ENCODE assay signal across 25 cellular contexts in genomic region chr19:5263615-5264014, GRCh38.
"Had no signal": no experiment of that assay in that cellular context is flagged by ENCODE, and none has a peak within 500 bp of the region (broad histone marks: within the 10 kb centered on the region; RNA-seq: fewer than 3 reads in every experiment).

No MANE protein-coding gene starts in this region.

- H3K4me3 Mint-ChIP-seq: activated B cell treated with CpG ODN at 0.5 μM for 24 hours; activated CD4-positive, alpha-beta memory T cell treated with anti-CD3 and anti-CD28 coated beads, Interleukin-2, amount 10 ng/mL, durations not matched to agents 7 days and 5 days; activated CD4-positive, alpha-beta T cell treated with anti-CD3 and anti-CD28 coated beads, Interleukin-2, amount 10 ng/mL, durations not matched to agents 7 days and 5 days; activated naive CD4-positive, alpha-beta T cell treated with anti-CD3 and anti-CD28 coated beads, Interleukin-2, amount 10 ng/mL, durations not matched to agents 7 days and 5 days; activated naive CD8-positive, alpha-beta T cell treated with anti-CD3 and anti-CD28 coated beads for 36 hours; activated T-helper 17 cell treated with anti-CD3 and anti-CD28 coated beads, Interleukin-2, amount 50 U/mL, for 72 hours; T-helper 1 cell treated with Interleukin-12 subunit alpha and Interleukin-12 subunit beta and Interleukin-4 antibody, amounts not matched to agents 30 μg/mL and 1 μg/mL, for 36 hours had no signal

- H3K27me3 Mint-ChIP-seq: activated B cell treated with CpG ODN at 0.5 μM for 24 hours; activated CD4-positive, alpha-beta memory T cell treated with anti-CD3 and anti-CD28 coated beads, Interleukin-2, amount 10 ng/mL, durations not matched to agents 7 days and 5 days; activated CD4-positive, alpha-beta T cell treated with anti-CD3 and anti-CD28 coated beads, Interleukin-2, amount 10 ng/mL, durations not matched to agents 7 days and 5 days; activated naive CD4-positive, alpha-beta T cell treated with anti-CD3 and anti-CD28 coated beads, Interleukin-2, amount 10 ng/mL, durations not matched to agents 7 days and 5 days; activated naive CD8-positive, alpha-beta T cell treated with anti-CD3 and anti-CD28 coated beads for 36 hours; activated T-helper 17 cell treated with anti-CD3 and anti-CD28 coated beads, Interleukin-2, amount 50 U/mL, for 72 hours had no signal

- H3K4me1 ChIP-seq: SJCRH30 had no signal

- H3K4me1 Mint-ChIP-seq: activated B cell treated with CpG ODN at 0.5 μM for 24 hours; activated CD4-positive, alpha-beta memory T cell treated with anti-CD3 and anti-CD28 coated beads, Interleukin-2, amount 10 ng/mL, durations not matched to agents 7 days and 5 days; activated CD4-positive, alpha-beta T cell treated with anti-CD3 and anti-CD28 coated beads, Interleukin-2, amount 10 ng/mL, durations not matched to agents 7 days and 5 days; activated naive CD4-positive, alpha-beta T cell treated with anti-CD3 and anti-CD28 coated beads, Interleukin-2, amount 10 ng/mL, durations not matched to agents 7 days and 5 days; activated naive CD8-positive, alpha-beta T cell treated with anti-CD3 and anti-CD28 coated beads for 36 hours; activated T-helper 17 cell treated with anti-CD3 and anti-CD28 coated beads, Interleukin-2, amount 50 U/mL, for 72 hours had no signal

- H3K27me3 ChIP-seq: brain microvascular endothelial cell, cardiac muscle cell, SJCRH30 had no signal

- H3K4me2 ChIP-seq: KMS-11, SK-N-SH had no signal

- H3K9me3 Mint-ChIP-seq: activated B cell treated with CpG ODN at 0.5 μM for 24 hours; activated CD4-positive, alpha-beta memory T cell treated with anti-CD3 and anti-CD28 coated beads, Interleukin-2, amount 10 ng/mL, durations not matched to agents 7 days and 5 days; activated CD4-positive, alpha-beta T cell treated with anti-CD3 and anti-CD28 coated beads, Interleukin-2, amount 10 ng/mL, durations not matched to agents 7 days and 5 days; activated naive CD4-positive, alpha-beta T cell treated with anti-CD3 and anti-CD28 coated beads, Interleukin-2, amount 10 ng/mL, durations not matched to agents 7 days and 5 days; activated naive CD8-positive, alpha-beta T cell treated with anti-CD3 and anti-CD28 coated beads for 36 hours; activated T-helper 17 cell treated with anti-CD3 and anti-CD28 coated beads, Interleukin-2, amount 50 U/mL, for 72 hours; T-helper 1 cell treated with Interleukin-12 subunit alpha and Interleukin-12 subunit beta and Interleukin-4 antibody, amounts not matched to agents 30 μg/mL and 1 μg/mL, for 36 hours had no signal

- H3K27ac Mint-ChIP-seq: activated B cell treated with CpG ODN at 0.5 μM for 24 hours; activated CD4-positive, alpha-beta memory T cell treated with anti-CD3 and anti-CD28 coated beads, Interleukin-2, amount 10 ng/mL, durations not matched to agents 7 days and 5 days; activated CD4-positive, alpha-beta T cell treated with anti-CD3 and anti-CD28 coated beads, Interleukin-2, amount 10 ng/mL, durations not matched to agents 7 days and 5 days; activated naive CD4-positive, alpha-beta T cell treated with anti-CD3 and anti-CD28 coated beads, Interleukin-2, amount 10 ng/mL, durations not matched to agents 7 days and 5 days; activated naive CD8-positive, alpha-beta T cell treated with anti-CD3 and anti-CD28 coated beads for 36 hours; activated T-helper 17 cell treated with anti-CD3 and anti-CD28 coated beads, Interleukin-2, amount 50 U/mL, for 72 hours; T-helper 1 cell treated with Interleukin-12 subunit alpha and Interleukin-12 subunit beta and Interleukin-4 antibody, amounts not matched to agents 30 μg/mL and 1 μg/mL, for 36 hours had no signal

- H3K4me3 ChIP-seq: cardiac muscle cell, SJCRH30 had no signal

- ATAC-seq: activated T-helper 17 cell treated with anti-CD3 and anti-CD28 coated beads, Interleukin-2, amount 50 U/mL, for 72 hours; Right ventricle myocardium inferior had no signal

- H3K36me3 Mint-ChIP-seq: activated naive CD4-positive, alpha-beta T cell treated with anti-CD3 and anti-CD28 coated beads, Interleukin-2, amount 10 ng/mL, durations not matched to agents 7 days and 5 days; activated naive CD8-positive, alpha-beta T cell treated with anti-CD3 and anti-CD28 coated beads for 36 hours had no signal

- H3K27ac ChIP-seq: brain microvascular endothelial cell, cardiac muscle cell, KMS-11, SJCRH30 had no signal

- H3K9me3 ChIP-seq: SJCRH30, SK-N-SH had no signal

- H3K36me3 ChIP-seq: SJCRH30 had no signal

- H3K9ac ChIP-seq: KMS-11, SK-N-SH had no signal

- DNase-seq: activated B cell treated with CpG ODN at 0.5 μM for 24 hours; activated CD4-positive, alpha-beta memory T cell treated with anti-CD3 and anti-CD28 coated beads, Interleukin-2, amount 10 ng/mL, durations not matched to agents 7 days and 5 days; activated CD4-positive, alpha-beta T cell treated with anti-CD3 and anti-CD28 coated beads for 1 hour; activated CD4-positive, alpha-beta T cell treated with anti-CD3 and anti-CD28 coated beads, Interleukin-2, amount 10 ng/mL, durations not matched to agents 7 days and 5 days; activated gamma-delta T cell treated with Interleukin-2 at 50 U/mL for 16 hours; activated naive CD4-positive, alpha-beta T cell treated with anti-CD3 and anti-CD28 coated beads, Interleukin-2, amount 10 ng/mL, durations not matched to agents 7 days and 5 days; activated naive CD8-positive, alpha-beta T cell treated with anti-CD3 and anti-CD28 coated beads for 36 hours; activated T-cell treated with anti-CD3 and anti-CD28 coated beads for 4 hours; activated T-cell treated with anti-CD3 and anti-CD28 coated beads, Interleukin-2, amount 50 U/mL, for 48 hours; brain microvascular endothelial cell; NCI-H1092; NCI-H1417; NCI-H1930; NCI-H2107; NCI-H2171 treated with DMSO at 0.1 percent for 48 hours; NCI-H226; NCI-H526; NCI-H774; SJCRH30; SK-N-SH had no signal
